2 cellular contexts compared by ENCODE assay signal in genomic region chr20:44256961-44257360, GRCh38.
TF ChIP-seq lines count a peak whose summit lies in the region.

No MANE protein-coding gene starts in this region.

TF ChIP-seq in A549, 52 proteins besides CTCF, POLR2A, EP300 and RAD21:
- TF ChIP-seq HEYL (CRISPR knock-in tag; IDR thresholded peaks at IDR 0.05), result no peak
- TF ChIP-seq RNF2 (IDR thresholded peaks at IDR 0.05; ENCODE audit: borderline replicate concordance, low read depth), result no peak
- no peak for TF ChIP-seq ZC3H11A (IDR thresholded peaks at IDR 0.05)
- no peak for TF ChIP-seq MAX (IDR thresholded peaks at IDR 0.05)
- no peak for TF ChIP-seq USF2 (IDR thresholded peaks at IDR 0.05)
- no peak for TF ChIP-seq FOSB (CRISPR knock-in tag; IDR thresholded peaks at IDR 0.05)
- TF ChIP-seq ESRRA (IDR thresholded peaks at IDR 0.05; ENCODE audit: borderline replicate concordance, low read length), result no peak
- no peak for TF ChIP-seq HDAC2 (IDR thresholded peaks at IDR 0.05)
- no peak for TF ChIP-seq PBX3 (IDR thresholded peaks at IDR 0.05)
- TF ChIP-seq REST (IDR thresholded peaks at IDR 0.05), result no peak
- TF ChIP-seq NR3C1 (IDR thresholded peaks at IDR 0.05), result no peak
- no peak for TF ChIP-seq HOXA7 (CRISPR knock-in tag; IDR thresholded peaks at IDR 0.05)
- no peak for TF ChIP-seq CBX2 (IDR thresholded peaks at IDR 0.05; ENCODE audit: borderline replicate concordance, low read depth)
- no peak for TF ChIP-seq TFCP2L1 (CRISPR knock-in tag; IDR thresholded peaks at IDR 0.05)
- TF ChIP-seq EHMT2 (IDR thresholded peaks at IDR 0.05; ENCODE audit: low read depth), result no peak

TF ChIP-seq in K562, 482 proteins besides CTCF, POLR2A, EP300 and RAD21:
- TF ChIP-seq ZNF184 (CRISPR knock-in tag; IDR thresholded peaks at IDR 0.05), result no peak
- no peak for TF ChIP-seq EWSR1 (IDR thresholded peaks at IDR 0.05; ENCODE audit: borderline replicate concordance, low read depth, partially characterized antibody)
- TF ChIP-seq NR2C1 (IDR thresholded peaks at IDR 0.05), result no peak
- 0 out of 2 replicates have a peak, but pooled peaks have one; percentile 12 for TF ChIP-seq NR2C1 (tag; IDR thresholded peaks at IDR 0.05)
- no peak for TF ChIP-seq GTF3C2 (IDR thresholded peaks at IDR 0.05; ENCODE audit: borderline replicate concordance, extremely low read depth, insufficient read length)
- no peak for TF ChIP-seq SIN3A (IDR thresholded peaks at IDR 0.05; ENCODE audit: borderline replicate concordance in 2 of 2, control insufficient read depth in 1 of 2, low read depth in 2 of 2, low read length in 2 of 2)
